In the genomic region with DNA sequence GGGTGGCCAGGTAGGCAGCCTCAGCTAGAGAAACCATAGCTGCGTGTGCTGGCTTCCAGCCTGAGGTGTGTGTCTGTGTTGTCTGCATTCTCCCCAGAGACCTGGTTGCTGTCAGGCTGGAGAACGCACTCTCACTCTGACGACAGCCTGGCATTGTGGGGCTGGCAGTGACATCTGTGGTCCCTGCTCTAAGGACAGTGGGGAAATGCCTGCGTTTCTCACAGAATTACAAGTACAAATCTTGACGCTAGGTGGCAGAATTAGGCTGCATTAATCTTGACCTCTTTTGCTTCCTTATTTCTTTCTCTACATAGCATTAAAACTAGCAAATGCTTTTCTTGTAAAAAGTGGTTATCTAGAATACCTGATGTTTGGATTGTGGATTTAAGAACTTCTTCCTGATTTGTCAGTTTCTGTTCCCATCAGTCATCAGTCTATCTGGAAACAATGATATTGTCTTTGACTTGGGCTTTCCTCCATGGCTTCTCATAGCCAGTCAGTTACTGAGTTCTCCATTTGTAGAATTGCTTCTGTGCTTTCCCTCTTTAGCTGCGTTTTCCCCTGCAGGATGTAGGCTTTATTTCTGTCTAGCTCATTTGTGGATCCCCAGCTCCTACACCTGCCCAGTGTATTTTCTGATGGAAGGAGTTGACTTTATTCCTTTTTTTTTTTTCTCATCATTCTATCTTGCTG, we compare ENCODE assay signal across 8 cellular contexts.
DNase-seq lines count a peak whose midpoint lies in the region; ATAC-seq and TF ChIP-seq lines count a peak whose summit lies in the region.

No MANE protein-coding gene starts in this region.

- 24 to 42% methylated on average over 6 of the region's 6 CpGs for WGBS in testis, 2 donors

- intact Hi-C loops in colonic mucosa (cut with DNase I) (loop anchor here (5.0 to 10.0 kb wide), 3 partner anchors 405 to 772 kb away; a partner anchor contains a TSS), left colon (cut with DNase I, micrococcal nuclease) (loop anchor here in 1 of 2 donors (5.0 to 10.0 kb wide), 2 partner anchors 405 to 522 kb away; a partner anchor contains a TSS), testis (cut with DNase I; ENCODE audit: low total_unique reads) (loop anchor here (10.0 kb wide), 2 partner anchors 322 to 522 kb away; no protein-coding TSS in a partner anchor)

- H3K27ac ChIP-seq in Peyer's patch = no peak overlapping the region
- no peak overlapping the region for H3K27ac ChIP-seq in colonic mucosa
- H3K27ac ChIP-seq in testis = no peak overlapping the region

- H3K4me3 ChIP-seq in Peyer's patch = no peak overlapping the region
- no peak overlapping the region for H3K4me3 ChIP-seq in colonic mucosa
- H3K4me3 ChIP-seq in testis = no peak overlapping the region

- H3K9ac ChIP-seq in colonic mucosa (ENCODE audit: low read depth in 2 of 2, low read length in 2 of 2) = no peak overlapping the region

- TF ChIP-seq POLR2A in Peyer's patch (IDR thresholded peaks at IDR 0.05) (no peak), testis (IDR thresholded peaks at IDR 0.05) (no peak)

- TF ChIP-seq CTCF in Peyer's patch (IDR thresholded peaks at IDR 0.05) (peak; percentile 25 to 76 (median 64)), colonic mucosa (IDR thresholded peaks at IDR 0.05) (peak; percentile 49), testis (IDR thresholded peaks at IDR 0.05) (peak; percentile 50 to 62 (median 53))

- H3K36me3 ChIP-seq in Peyer's patch = no peaks in the 10 kb centered on the region
- no peaks in the 10 kb centered on the region for H3K36me3 ChIP-seq in colonic mucosa
- H3K36me3 ChIP-seq in testis (ENCODE audit: low read depth, missing control alignments) = no peaks in the 10 kb centered on the region

- DNase-seq in NCI-H2107 treated with DMSO at 0.1 percent for 48 hours (lab: John Stamatoyannopoulos, UW; ENCODE audit: unreplicated experiment) (peak; percentile 4), NCI-H2107 (lab: John Stamatoyannopoulos, UW) (no peak), HS-5 (ENCODE audit: low read depth) (peak; percentile 57), Peyer's patch (peak in 1 of 3 donors; percentile 59), colonic mucosa (peak; percentile 56), left colon (no peak), testis (peak; percentile 47)

- no peaks in the 10 kb centered on the region for H3K27me3 ChIP-seq in Peyer's patch
- H3K27me3 ChIP-seq in colonic mucosa = no peaks in the 10 kb centered on the region
- no peaks in the 10 kb centered on the region for H3K27me3 ChIP-seq in testis

- no peaks in the 10 kb centered on the region for H3K4me1 ChIP-seq in Peyer's patch
- no peaks in the 10 kb centered on the region for H3K4me1 ChIP-seq in colonic mucosa
- no peaks in the 10 kb centered on the region for H3K4me1 ChIP-seq in testis

- ATAC-seq in GM21390 (IDR thresholded peaks at IDR 0.05; ENCODE audit: unreplicated experiment) (peak; percentile 79), left colon (peak; percentile 79)

- H3K9me3 ChIP-seq in Peyer's patch = no peaks in the 10 kb centered on the region
- H3K9me3 ChIP-seq in colonic mucosa = no peaks in the 10 kb centered on the region
- H3K9me3 ChIP-seq in testis = no peaks in the 10 kb centered on the region

Comparison
In these comparisons a context has a peak if more than half of its experiments do, and no peak if none do; other contexts are left out.
1. DNase-seq: peak in NCI-H2107 treated with DMSO at 0.1 percent for 48 hours (single experiment), HS-5 (single experiment), colonic mucosa (single experiment) and testis (single experiment); none in NCI-H2107 (single experiment) and left colon (0 of 2).
2. Peak in every context shown above with its lines, with median percentiles within 50 percentile points of each other: CTCF ChIP-seq.